Comparison of ENCODE assay signal across 16 cellular contexts in the genomic region with DNA sequence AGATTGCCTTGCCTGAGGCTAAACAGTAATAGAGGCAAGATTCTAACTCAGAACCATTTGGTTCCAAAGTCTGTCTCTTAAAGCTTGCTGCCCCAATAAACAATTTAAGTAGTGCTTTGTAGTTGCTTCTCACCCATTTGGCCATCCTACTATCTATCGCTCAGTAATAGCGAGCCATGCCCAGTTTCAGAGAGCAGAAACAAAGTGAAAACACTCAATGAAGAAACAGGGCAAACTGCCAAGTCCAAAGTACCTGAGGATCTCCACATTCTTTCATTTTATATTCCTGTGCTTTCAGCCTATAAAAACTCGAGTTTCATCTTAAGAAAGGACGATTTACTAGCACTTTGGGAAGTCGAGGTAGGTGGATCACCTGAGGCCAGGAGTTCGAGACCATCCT.
A peak's percentile ranks its signal among the peaks of the same experiment; 100 is the strongest.
DNase-seq lines count a peak whose midpoint lies in the region; ATAC-seq, FAIRE-seq and TF ChIP-seq lines count a peak whose summit lies in the region.
"Had no signal": no experiment of that assay in that cellular context is flagged by ENCODE, and none has a peak within 500 bp of the region (broad histone marks: within the 10 kb centered on the region; RNA-seq: fewer than 3 reads in every experiment).

No MANE protein-coding gene starts in this region.

- H4K20me1 ChIP-seq in PC-3 (ENCODE audit: low read length) (no peaks in the 10 kb centered on the region), HepG2 (ENCODE audit: insufficient read depth, low read length) (no peaks in the 10 kb centered on the region; the same call in 1 of the 2 replicates)
- H4K20me1 ChIP-seq: BLaER1 had no signal

- POLR2A ChIA-PET in PC-3 (lab: Charles Lee; ENCODE audit: unreplicated experiment) (no interaction called here), HepG2 (lab: Yijun Ruan, JAX) (no interaction called here)

- H3K36me3 ChIP-seq in ACC112 (ENCODE audit: insufficient read depth, low read length), result peaks cover 12% of the 10 kb centered on the region
- H3K36me3 ChIP-seq in PC-3 (ENCODE audit: low read depth, low read length), result no peaks in the 10 kb centered on the region
- peaks cover 0 to 9% of the 10 kb centered on the region in 2 experiments; a peak in 1 of 5 replicates for H3K36me3 ChIP-seq in HepG2 (replicated peaks in 1 of 2; ENCODE audit: control insufficient read depth in 1 of 2, insufficient read depth in 2 of 2, low read length in 2 of 2)

- H3K4me2 ChIP-seq in PC-3 (ENCODE audit: low read length) (no peak overlapping the region), HepG2 (ENCODE audit: low read depth, low read length) (no peak overlapping the region)
- H3K4me2 ChIP-seq: BLaER1 had no signal

- H2AFZ ChIP-seq in ACC112 (ENCODE audit: low read length, unreplicated experiment) (no peak overlapping the region), PC-3 (ENCODE audit: low read length) (no peak overlapping the region), HepG2 (ENCODE audit: low read length) (no peak overlapping the region)

- peaks cover 32% of the 10 kb centered on the region for H3K4me1 ChIP-seq in ACC112 (ENCODE audit: control insufficient read depth, insufficient read depth, low read length, unreplicated experiment)
- peaks cover 40% of the 10 kb centered on the region for H3K4me1 ChIP-seq in PC-3 (ENCODE audit: insufficient read depth, low read length)
- peaks cover 12% of the 10 kb centered on the region for H3K4me1 ChIP-seq in HepG2 (ENCODE audit: insufficient read depth, low read length)
- H3K4me1 ChIP-seq: BLaER1 had no signal

- H3K9me2 ChIP-seq in PC-3 (replicated peaks; ENCODE audit: low read length), result no peaks in the 10 kb centered on the region

- 97% methylated on average over 6 of the region's 6 CpGs for WGBS in HepG2 (ENCODE audit: low lambda C conversion rate)

- TF ChIP-seq CTCF in PC-3 (conservative IDR thresholded peaks at IDR 0.05; ENCODE audit: low read depth, low read length), result no peak
- TF ChIP-seq CTCF in HepG2 (CRISPR knock-in tag; IDR thresholded peaks at IDR 0.05), result no peak

- no TSS peak for BruUV-seq in PC-3 (replicated peaks; lab: Mats Ljungman, UMichigan)
- no TSS peak for BruUV-seq in HepG2 (replicated peaks; lab: Mats Ljungman, UMichigan)

- no peak for TF ChIP-seq EP300 in HepG2 (IDR thresholded peaks at IDR 0.05; ENCODE audit: low read depth in 2 of 2, low read length in 2 of 2)
- TF ChIP-seq EP300 in HepG2 (CRISPR knock-in tag; IDR thresholded peaks at IDR 0.05; ENCODE audit: borderline replicate concordance), result no peak

- TF ChIP-seq POLR2A in HepG2 (IDR thresholded peaks at IDR 0.05; ENCODE audit: insufficient read depth in 1 of 2, low read depth in 2 of 2, low read length in 2 of 2), result no peak

- TF ChIP-seq RAD21 in HepG2 (CRISPR knock-in tag; IDR thresholded peaks at IDR 0.05), result no peak

- no peak overlapping the region for H3K9ac ChIP-seq in PC-3 (ENCODE audit: low read length)
- no peak overlapping the region for H3K9ac ChIP-seq in HepG2 (ENCODE audit: insufficient read depth, low read depth, low read length)
- H3K9ac ChIP-seq: BLaER1 had no signal

- no peak for FAIRE-seq in HepG2 (lab: Jason Lieb, UNC)
- FAIRE-seq: GM19239 had no signal

- H3K4me3 ChIP-seq in ACC112 (ENCODE audit: low read depth, low read length), result no peak overlapping the region
- H3K4me3 ChIP-seq in PC-3 (ENCODE audit: low read length), result no peak overlapping the region
- no peak overlapping the region for H3K4me3 ChIP-seq in HepG2 (replicated peaks in 1 of 3; ENCODE audit: insufficient read depth in 1 of 3, low read depth in 2 of 3, low read length in 3 of 3)
- H3K4me3 ChIP-seq: BLaER1, MG63 had no signal

- peak; percentile 11 for DNase-seq in NCI-H1105 treated with DMSO at 0.1 percent for 48 hours (lab: John Stamatoyannopoulos, UW)
- DNase-seq in NCI-H1105 (lab: John Stamatoyannopoulos, UW), result no peak
- DNase-seq in PC-3, result peak; percentile 21
- DNase-seq in HepG2 (ENCODE audit: low spot score), result peak; percentile 11
- no peak for DNase-seq in stimulated activated CD4-positive, alpha-beta T cell treated with anti-CD3 and anti-CD28 coated beads, Interleukin-4, amount 100 ng/mL, for 1 hour
- no peak for DNase-seq in middle frontal gyrus (ENCODE audit: extremely low spot score, low spot score)
- DNase-seq: EL, H7, MG63, NCI-H1092, NCI-H1694, NCI-H524 had no signal

- H3K27ac ChIP-seq in ACC112 (ENCODE audit: low read depth, low read length), result 0 out of 2 replicates have a peak overlapping the region, but pooled peaks have one; percentile 54
- H3K27ac ChIP-seq in PC-3 (ENCODE audit: low read length), result 0 out of 2 replicates have a peak overlapping the region, but pooled peaks have one; percentile 2
- no peak overlapping the region for H3K27ac ChIP-seq in HepG2 (ENCODE audit: extremely low read length, insufficient read depth, low read length)
- H3K27ac ChIP-seq: BLaER1 had no signal

- peaks cover 13% of the 10 kb centered on the region for H3F3A ChIP-seq in PC-3 (ENCODE audit: low read length, unreplicated experiment)

- ATAC-seq in PC-3 (no peak), HepG2 (no peak), GM18519 (IDR thresholded peaks at IDR 0.05; ENCODE audit: low FRiP score, unreplicated experiment) (no peak)

- CTCF ChIA-PET in PC-3 (lab: Charles Lee) (no interaction called here), HepG2 (lab: Yijun Ruan, JAX; ENCODE audit: low intra/inter-chr PET ratio, low total read pairs) (no interaction called here)

- H3K79me2 ChIP-seq in ACC112 (ENCODE audit: control insufficient read depth, insufficient read depth, low read length, unreplicated experiment) (peaks cover 12% of the 10 kb centered on the region), PC-3 (ENCODE audit: low read length) (peaks cover 18% of the 10 kb centered on the region; the same call in 1 of the 2 replicates), HepG2 (ENCODE audit: insufficient read depth, low read length) (no peaks in the 10 kb centered on the region)

- H3K9me3 ChIP-seq in PC-3 (ENCODE audit: low read length) (no peaks in the 10 kb centered on the region), HepG2 (ENCODE audit: low read length) (no peaks in the 10 kb centered on the region)
- H3K9me3 ChIP-seq: BLaER1, MG63 had no signal

- H3K27me3 ChIP-seq in ACC112 (ENCODE audit: insufficient read depth, low read length), result no peaks in the 10 kb centered on the region
- H3K27me3 ChIP-seq in PC-3 (ENCODE audit: low read length), result no peaks in the 10 kb centered on the region
- H3K27me3 ChIP-seq in HepG2 (ENCODE audit: control insufficient read depth in 1 of 2, insufficient read depth in 2 of 2, low read length in 2 of 2), result no peaks in the 10 kb centered on the region
- H3K27me3 ChIP-seq: BLaER1, MG63 had no signal

- intact Hi-C loops in PC-3 (cut with micrococcal nuclease) (loop anchor here (10.0 kb wide), 1 partner anchor 727 kb away; no protein-coding TSS in a partner anchor), HepG2 (cut with micrococcal nuclease; ENCODE audit: unreplicated experiment) (no loop called here)

- in situ Hi-C loops in HepG2 (cut with HindIII; ENCODE audit: extremely low pct_ligation_motif_present, low pct_unique_long_range_greater_than_20kb), result loop anchor here (25.0 kb wide), 1 partner anchor 914 kb away; no protein-coding TSS in a partner anchor

TF ChIP-seq in HepG2, 621 proteins besides CTCF, POLR2A, EP300 and RAD21 (continues in another document):
- TF ChIP-seq ZNF382 (CRISPR knock-in tag; IDR thresholded peaks at IDR 0.05; ENCODE audit: borderline replicate concordance) (no peak), ZKSCAN5 (CRISPR knock-in tag; IDR thresholded peaks at IDR 0.05) (no peak), ZNF788 (CRISPR knock-in tag; IDR thresholded peaks at IDR 0.05; ENCODE audit: borderline replicate concordance) (no peak), NBN (conservative IDR thresholded peaks at IDR 0.05) (no peak)

Comparison
In these comparisons a context has a peak if more than half of its experiments do, and no peak if none do; other contexts are left out.
1. DNase-seq: peak in NCI-H1105 treated with DMSO at 0.1 percent for 48 hours (single experiment), PC-3 (single experiment) and HepG2 (single experiment); none in NCI-H1105 (single experiment), stimulated activated CD4-positive, alpha-beta T cell treated with anti-CD3 and anti-CD28 coated beads, Interleukin-4, amount 100 ng/mL, for 1 hour (single experiment) and middle frontal gyrus (single experiment).